ENCODE assay signal across 12 cellular contexts in the genomic region with DNA sequence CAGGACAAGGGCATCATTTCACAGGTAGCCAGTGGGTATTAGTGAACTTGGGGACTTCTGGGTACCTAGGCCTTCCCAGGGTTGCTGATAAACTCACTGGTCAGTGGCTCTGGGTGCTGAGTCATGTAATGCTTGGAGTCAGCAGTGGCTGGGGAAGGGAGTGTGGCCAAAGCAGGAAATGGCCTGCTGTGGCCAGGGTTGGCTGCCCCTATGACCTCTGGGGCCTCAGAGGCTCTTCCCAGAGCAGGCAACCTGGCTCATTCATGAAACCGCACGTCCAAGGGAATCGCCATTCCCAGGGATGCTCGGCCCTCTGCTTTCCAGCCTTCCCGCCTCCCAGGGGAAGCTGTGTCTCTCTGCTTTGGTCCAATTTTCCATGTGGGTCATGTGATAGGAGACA.
DNase-seq lines count a peak whose midpoint lies in the region; ATAC-seq, FAIRE-seq and TF ChIP-seq lines count a peak whose summit lies in the region.
"Had no signal": no experiment of that assay in that cellular context is flagged by ENCODE, and none has a peak within 500 bp of the region (broad histone marks: within the 10 kb centered on the region; RNA-seq: fewer than 3 reads in every experiment).

No MANE protein-coding gene starts in this region.

- ATAC-seq in GM19452 (IDR thresholded peaks at IDR 0.05; ENCODE audit: unreplicated experiment): no peak

- H3K9me3 Mint-ChIP-seq in mesothelial cell of epicardium (peaks cover 13% of the 10 kb centered on the region), type B pancreatic cell (no peaks in the 10 kb centered on the region)

- H3K36me3 Mint-ChIP-seq in mesothelial cell of epicardium: peaks cover 8% of the 10 kb centered on the region
- no peaks in the 10 kb centered on the region for H3K36me3 Mint-ChIP-seq in type B pancreatic cell

- H3K4me1 Mint-ChIP-seq in mesothelial cell of epicardium (peaks cover 74% of the 10 kb centered on the region), type B pancreatic cell (ENCODE audit: unreplicated experiment) (peaks cover 54% of the 10 kb centered on the region)

- H3K4me2 ChIP-seq in fibroblast of lung (ENCODE audit: extremely low read depth, insufficient read depth, low read length): no peak overlapping the region

- H3K9me3 ChIP-seq in fibroblast of lung (ENCODE audit: control insufficient read depth, insufficient read depth, low read depth, low read length): no peaks in the 10 kb centered on the region
- H3K9me3 ChIP-seq in small intestine (ENCODE audit: control insufficient read depth, low read depth): no peaks in the 10 kb centered on the region

- H3K4me1 ChIP-seq in fibroblast of lung (ENCODE audit: control insufficient read depth, extremely low read depth, insufficient read depth, low read length): peaks cover 16% of the 10 kb centered on the region
- no peaks in the 10 kb centered on the region for H3K4me1 ChIP-seq in small intestine (ENCODE audit: control insufficient read depth in 2 of 2, insufficient read depth in 1 of 2, low read depth in 1 of 2, low read length in 1 of 2)

- no peaks in the 10 kb centered on the region for H3K36me3 ChIP-seq in fibroblast of lung (ENCODE audit: control insufficient read depth, insufficient read depth, low read length)
- no peaks in the 10 kb centered on the region for H3K36me3 ChIP-seq in small intestine (ENCODE audit: control insufficient read depth in 2 of 2, insufficient read depth in 2 of 2, low read length in 2 of 2)
- H3K36me3 ChIP-seq: cardiac muscle cell had no signal

- WGBS in small intestine, 3 donors: 79 to 98% (median 95%) methylated on average over 5 of the region's 5 CpGs

- H3K27me3 ChIP-seq in fibroblast of lung (ENCODE audit: control insufficient read depth, insufficient read depth, low read length) (peaks cover 2% of the 10 kb centered on the region), small intestine (ENCODE audit: control insufficient read depth in 2 of 2, insufficient read depth in 2 of 2, low read length in 2 of 2) (no peaks in the 10 kb centered on the region)
- H3K27me3 ChIP-seq: cardiac muscle cell had no signal

- no peak overlapping the region for H3K27ac ChIP-seq in fibroblast of lung (ENCODE audit: insufficient read depth, low read length)
- H3K27ac ChIP-seq in small intestine (ENCODE audit: low read depth in 1 of 2, low read length in 1 of 2): no peak overlapping the region
- H3K27ac ChIP-seq: cardiac muscle cell had no signal

- H3K27me3 Mint-ChIP-seq in mesothelial cell of epicardium (ENCODE audit: low read depth): no peaks in the 10 kb centered on the region
- H3K27me3 Mint-ChIP-seq in type B pancreatic cell: no peaks in the 10 kb centered on the region

- DNase-seq in AG10803 (ENCODE audit: low read depth) (peak; percentile 26), fibroblast of lung (ENCODE audit: low read depth in 2 of 2) (peak; percentile 37 to 59), mesothelial cell of epicardium (ENCODE audit: low spot score in 2 of 2, unreplicated experiment in 2 of 2) (no peak), small intestine (no peak), type B pancreatic cell (ENCODE audit: extremely low spot score, unreplicated experiment) (no peak)
- DNase-seq in activated CD4-positive, alpha-beta T cell treated with anti-CD3 and anti-CD28 coated beads for 4 hours: no peak
- DNase-seq: head of caudate nucleus, NCI-H1694 treated with DMSO at 0.1 percent for 48 hours had no signal

- no peak overlapping the region for H3K9ac ChIP-seq in fibroblast of lung (ENCODE audit: insufficient read depth, low read length)

- H4K20me1 ChIP-seq in fibroblast of lung (ENCODE audit: control insufficient read depth, extremely low read depth, insufficient read depth, low read length): no peaks in the 10 kb centered on the region

- H3K4me3 Mint-ChIP-seq in mesothelial cell of epicardium: no peak overlapping the region
- no peak overlapping the region for H3K4me3 Mint-ChIP-seq in type B pancreatic cell

- no peak overlapping the region for H3K4me3 ChIP-seq in AG10803 (ENCODE audit: low read length)
- H3K4me3 ChIP-seq in fibroblast of lung (replicated peaks in 1 of 4; ENCODE audit: control extremely low read depth in 1 of 4, insufficient read depth in 1 of 4, low read depth in 3 of 4, low read length in 4 of 4): no peak overlapping the region
- no peak overlapping the region for H3K4me3 ChIP-seq in small intestine (ENCODE audit: low read depth in 1 of 2, low read length in 2 of 2)
- H3K4me3 ChIP-seq: cardiac muscle cell, skin epidermis had no signal

- H3K79me2 ChIP-seq in fibroblast of lung (ENCODE audit: control insufficient read depth, insufficient read depth, low read length): no peaks in the 10 kb centered on the region

- H3K27ac Mint-ChIP-seq in mesothelial cell of epicardium (peak overlapping the region; percentile 96), type B pancreatic cell (no peak overlapping the region)

- TF ChIP-seq CTCF in AG10803 (conservative IDR thresholded peaks at IDR 0.05; ENCODE audit: low read length) (no peak), fibroblast of lung (conservative IDR thresholded peaks at IDR 0.05 in 1 of 2, IDR thresholded peaks at IDR 0.05 in 1 of 2; ENCODE audit: low read depth in 1 of 2, low read length in 2 of 2) (no peak), mesothelial cell of epicardium (IDR thresholded peaks at IDR 0.05; ENCODE audit: unreplicated experiment) (no peak), type B pancreatic cell (conservative IDR thresholded peaks at IDR 0.05) (no peak)

- FAIRE-seq in small intestine (lab: Jason Lieb, UNC): no peak

- H2AFZ ChIP-seq in fibroblast of lung (ENCODE audit: low read length): no peak overlapping the region

TF ChIP-seq in PFSK-1, 5 proteins besides CTCF, POLR2A, EP300 and RAD21:
- TF ChIP-seq TAF1 (IDR thresholded peaks at IDR 0.05; ENCODE audit: borderline replicate concordance, insufficient read depth, low read length): no peak
- TF ChIP-seq FOXP2 (optimal IDR thresholded peaks at IDR 0.05; ENCODE audit: borderline replicate concordance, extremely low read depth, extremely low read length, insufficient read depth): peak; percentile 28
- TF ChIP-seq SIN3A (IDR thresholded peaks at IDR 0.05; ENCODE audit: borderline replicate concordance, insufficient read depth, low read length): no peak

Comparison
In these comparisons a context has a peak if more than half of its experiments do, and no peak if none do; other contexts are left out.
1. DNase-seq: peak in AG10803 (single experiment) and fibroblast of lung (2 of 2); none in mesothelial cell of epicardium (0 of 2), activated CD4-positive, alpha-beta T cell treated with anti-CD3 and anti-CD28 coated beads for 4 hours (0 of 2), small intestine (single experiment) and type B pancreatic cell (single experiment).